In the genomic region with DNA sequence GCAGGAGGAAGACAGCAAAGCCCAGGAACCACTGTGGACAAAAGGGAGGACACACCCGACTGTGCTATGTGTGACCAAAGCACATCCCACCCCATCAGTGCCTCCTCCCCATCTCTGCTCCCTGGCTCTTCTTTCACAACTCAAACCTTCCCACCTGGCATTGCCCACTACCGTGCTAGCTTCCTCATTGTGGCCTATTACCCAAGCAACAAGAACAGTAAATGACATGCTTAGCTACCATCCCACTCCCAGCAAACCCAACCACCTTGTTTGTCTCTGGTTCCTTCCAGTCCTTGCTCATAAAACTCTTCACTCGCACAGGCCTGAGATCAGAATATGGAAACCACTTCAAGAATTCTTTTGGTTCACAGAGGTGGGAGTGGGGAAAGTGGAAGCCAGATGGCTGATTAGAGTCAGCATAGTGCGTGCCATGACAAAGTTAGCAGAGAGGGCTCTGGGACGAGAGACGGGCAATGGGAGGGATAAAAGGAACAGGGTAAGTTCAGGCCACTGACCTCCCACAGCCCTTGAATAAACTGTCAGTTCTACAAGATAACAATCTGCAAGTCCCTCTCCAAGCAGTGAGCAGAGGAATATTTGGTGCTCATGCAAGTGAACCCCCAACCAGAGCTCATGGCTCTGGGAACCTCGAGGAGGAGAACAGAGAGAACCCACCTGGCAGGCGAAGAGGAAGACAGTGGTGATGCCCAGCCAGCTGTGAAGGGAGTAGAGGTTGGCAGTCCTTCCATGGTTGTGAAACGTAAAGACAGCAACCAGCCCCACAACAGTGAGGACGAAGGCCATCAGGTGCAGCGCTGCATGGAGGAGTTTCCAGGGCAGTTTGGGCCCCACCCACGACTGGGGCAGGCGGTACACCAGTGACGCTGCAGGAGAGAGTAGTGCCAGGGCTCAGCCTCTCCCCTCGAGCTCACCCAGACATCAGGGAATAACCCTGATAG, we compare ENCODE assay signal across 17 cellular contexts. TPM values are rescaled to one million over a fixed set of nuclear protein-coding genes. Genes with fewer than 3 reads are reported as not detected.
DNase-seq lines count a peak whose midpoint lies in the region; FAIRE-seq and TF ChIP-seq lines count a peak whose summit lies in the region.
"Had no signal": no experiment of that assay in that cellular context is flagged by ENCODE, and none has a peak within 500 bp of the region (broad histone marks: within the 10 kb centered on the region; RNA-seq: fewer than 3 reads in every experiment).

No MANE protein-coding gene starts in this region.

- no peak for FAIRE-seq in small intestine (lab: Jason Lieb, UNC)
- FAIRE-seq: astrocyte, endometrium had no signal

- no peak for TF ChIP-seq POLR2A in erythroblast (IDR thresholded peaks at IDR 0.05; ENCODE audit: low read length)

- DNase-seq in GF-D8 (lab: John Stamatoyannopoulos, UW) (peak; percentile 94), MV-4-11 (lab: John Stamatoyannopoulos, UW) (peak; percentile 62), erythroblast (lab: John Stamatoyannopoulos, UW) (peak; percentile 35 to 38), small intestine (peak; percentile 89), DMS53 treated with DMSO at 0.1 percent for 48 hours (lab: John Stamatoyannopoulos, UW; ENCODE audit: unreplicated experiment) (no peak), NCI-H2196 treated with DMSO at 0.1 percent for 48 hours (lab: John Stamatoyannopoulos, UW; ENCODE audit: unreplicated experiment) (no peak), iPS-NIHi11 (ENCODE audit: low spot score) (no peak)
- DNase-seq: activated gamma-delta T cell treated with Interleukin-2 at 50 U/mL for 16 hours; H9; Kasumi-1; midbrain; NCI-H1436; NCI-H2227 treated with DMSO at 0.1 percent for 48 hours; stimulated activated CD4-positive, alpha-beta T cell treated with anti-CD3 and anti-CD28 coated beads, Interleukin-4, amount 100 ng/mL, for 1 hour had no signal

- H3K4me3 ChIP-seq in small intestine (ENCODE audit: low read depth in 1 of 2, low read length in 2 of 2): no peak overlapping the region
- H3K4me3 ChIP-seq: hepatocyte had no signal

- peaks cover 8 to 9% of the 10 kb centered on the region in 2 donors for H3K36me3 ChIP-seq in small intestine (ENCODE audit: control insufficient read depth in 2 of 2, insufficient read depth in 2 of 2, low read length in 2 of 2)

- H3K27me3 ChIP-seq in small intestine (ENCODE audit: control insufficient read depth in 2 of 2, insufficient read depth in 2 of 2, low read length in 2 of 2): no peaks in the 10 kb centered on the region
- H3K27me3 ChIP-seq: hepatocyte had no signal

- no peaks in the 10 kb centered on the region for H3K9me3 ChIP-seq in small intestine (ENCODE audit: control insufficient read depth, low read depth)

- peaks cover 0 to 3% of the 10 kb centered on the region in 2 donors for H3K4me1 ChIP-seq in small intestine (ENCODE audit: control insufficient read depth in 2 of 2, insufficient read depth in 1 of 2, low read depth in 1 of 2, low read length in 1 of 2)

- H3K27ac ChIP-seq in small intestine (ENCODE audit: low read depth in 1 of 2, low read length in 1 of 2): peak overlapping the region in 1 of 2 donors; percentile 69
- H3K27ac ChIP-seq: hepatocyte had no signal

- WGBS in small intestine, 3 donors: 56 to 74% (median 66%) methylated on average over 15 of the region's 15 CpGs

RNA-seq across cellular contexts. Expression of gene CYB561A3, which starts 8.3 kb away (rescaled TPM):
- 10 to 100 TPM; 30.8 to 48.4 (median 32.4) TPM for polyA plus RNA-seq in small intestine

RNA-seq across cellular contexts. Expression of gene TMEM138, which starts 8.8 kb away (rescaled TPM):
- polyA plus RNA-seq in small intestine: 10 to 100 TPM; 24.9 to 48.3 (median 41.6) TPM

RNA-seq across cellular contexts. Expression of gene TKFC, which starts 20.4 kb away (rescaled TPM):
- polyA plus RNA-seq in small intestine: 1,000 to 10,000 TPM in 1 of 3 donors, 100 to 1,000 TPM in 2; 352 to 1,038 (median 539) TPM

RNA-seq across cellular contexts. Expression of gene DDB1, which starts 20.5 kb away (rescaled TPM):
- 100 to 1,000 TPM; 137 to 165 (median 151) TPM for polyA plus RNA-seq in small intestine

RNA-seq across cellular contexts. Expression of gene TMEM216, which starts 39.0 kb away (rescaled TPM):
- 10 to 100 TPM; 10.1 to 15.9 (median 11.1) TPM for polyA plus RNA-seq in small intestine

Comparison
In these comparisons a context has a peak if more than half of its experiments do, and no peak if none do; other contexts are left out.
1. DNase-seq: peak in GF-D8 (single experiment), MV-4-11 (single experiment), erythroblast (2 of 2) and small intestine (single experiment); none in DMS53 treated with DMSO at 0.1 percent for 48 hours (single experiment), NCI-H2196 treated with DMSO at 0.1 percent for 48 hours (single experiment) and iPS-NIHi11 (single experiment).